In the genomic region with DNA sequence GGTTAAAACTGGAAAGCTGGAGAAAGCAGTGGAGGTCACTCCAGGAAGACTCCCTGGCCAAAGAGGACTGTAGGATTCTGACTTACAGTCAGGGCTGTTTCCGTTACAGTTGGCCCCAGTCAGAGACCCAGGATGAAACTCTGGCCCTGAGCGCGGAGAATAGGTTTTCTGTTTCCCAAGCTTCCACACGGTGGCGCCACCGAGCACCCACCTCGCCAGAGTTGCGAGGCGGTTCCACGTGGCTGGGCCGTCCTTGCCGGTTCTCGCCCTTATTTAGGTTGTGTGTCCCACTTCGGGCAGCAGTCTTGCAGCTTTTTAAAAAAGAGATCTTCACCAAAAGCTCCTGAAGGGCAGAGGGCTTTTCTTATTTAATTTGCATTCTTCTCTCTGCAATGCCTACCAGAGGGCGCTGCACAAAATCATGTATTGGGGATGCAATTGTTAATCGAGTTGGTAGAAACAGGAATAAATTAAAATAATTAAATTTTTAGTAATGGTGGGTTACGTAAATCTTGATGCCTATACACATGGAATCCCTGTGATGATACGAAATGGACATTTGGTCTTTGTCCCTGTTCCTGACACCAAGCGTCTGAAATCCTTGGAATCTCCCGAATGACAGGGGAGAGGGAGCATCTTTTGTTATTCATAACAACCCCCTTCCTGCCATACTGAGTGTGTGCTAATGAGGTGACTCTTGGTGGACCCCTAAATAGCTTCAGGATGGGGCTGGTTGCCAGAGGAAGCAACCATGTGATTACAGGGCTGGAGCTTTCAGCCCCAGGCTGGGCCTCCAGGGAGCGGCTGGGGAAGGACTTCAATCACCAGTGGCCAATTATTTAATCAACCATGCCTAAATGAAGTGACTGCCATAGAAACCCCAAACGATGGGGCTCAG, we compare ENCODE assay signal across 8 cellular contexts. TPM values are rescaled to one million over a fixed set of nuclear protein-coding genes. Genes with fewer than 3 reads are reported as not detected.
DNase-seq lines count a peak whose midpoint lies in the region; ATAC-seq and TF ChIP-seq lines count a peak whose summit lies in the region.

No MANE protein-coding gene starts in this region.

- no peaks in the 10 kb centered on the region for H3F3A ChIP-seq in neural progenitor cell (ENCODE audit: low read depth)

- DNase-seq in GM12865 (ENCODE audit: low read depth), result peak; percentile 41
- peak; percentile 58 for DNase-seq in NB4 (ENCODE audit: low read depth)
- DNase-seq in activated CD8-positive, alpha-beta memory T cell treated with anti-CD3 and anti-CD28 coated beads, Interleukin-2, amount 10 ng/mL, durations not matched to agents 7 days and 5 days, result peak; percentile 71
- DNase-seq in fibroblast of gingiva (ENCODE audit: low read depth), result peak; percentile 7
- peak; percentile 66 for DNase-seq in neural progenitor cell (ENCODE audit: low spot score)
- peak; percentile 19 to 26 for DNase-seq in tibial nerve (ENCODE audit: low spot score in 2 of 2)
- DNase-seq in NCI-H128 (lab: John Stamatoyannopoulos, UW; ENCODE audit: unreplicated experiment), result no peak

- H3K4me3 ChIP-seq in GM12865 (ENCODE audit: low read depth, low read length) (no peak overlapping the region), NB4 (ENCODE audit: low read depth, low read length) (no peak overlapping the region), neural progenitor cell (no peak overlapping the region), tibial nerve (no peak overlapping the region)

- H3K27ac Mint-ChIP-seq in activated CD8-positive, alpha-beta memory T cell treated with anti-CD3 and anti-CD28 coated beads, Interleukin-2, amount 10 ng/mL, durations not matched to agents 7 days and 5 days, result no peak overlapping the region
- H3K27ac Mint-ChIP-seq in neural progenitor cell, result no peak overlapping the region

- TF ChIP-seq POLR2A in NB4 (IDR thresholded peaks at IDR 0.05; ENCODE audit: extremely low read depth, insufficient read length), result no peak
- no peak for TF ChIP-seq POLR2A in tibial nerve (IDR thresholded peaks at IDR 0.05)

- no peak overlapping the region for H3K4me3 Mint-ChIP-seq in activated CD8-positive, alpha-beta memory T cell treated with anti-CD3 and anti-CD28 coated beads, Interleukin-2, amount 10 ng/mL, durations not matched to agents 7 days and 5 days
- no peak overlapping the region for H3K4me3 Mint-ChIP-seq in neural progenitor cell

- H3K79me2 ChIP-seq in neural progenitor cell (ENCODE audit: low read depth), result no peaks in the 10 kb centered on the region

- H3K9me3 Mint-ChIP-seq in activated CD8-positive, alpha-beta memory T cell treated with anti-CD3 and anti-CD28 coated beads, Interleukin-2, amount 10 ng/mL, durations not matched to agents 7 days and 5 days (ENCODE audit: low read depth), result peaks cover 5% of the 10 kb centered on the region
- H3K9me3 Mint-ChIP-seq in neural progenitor cell, result no peaks in the 10 kb centered on the region

- H3K36me3 ChIP-seq in neural progenitor cell (no peaks in the 10 kb centered on the region), tibial nerve (no peaks in the 10 kb centered on the region)

- no peaks in the 10 kb centered on the region for H3K4me1 ChIP-seq in neural progenitor cell
- peaks cover 0 to 10% (median 2%) of the 10 kb centered on the region in 4 donors for H3K4me1 ChIP-seq in tibial nerve

- peaks cover 11% of the 10 kb centered on the region for H3K27me3 ChIP-seq in neural progenitor cell
- no peaks in the 10 kb centered on the region for H3K27me3 ChIP-seq in tibial nerve

- H3K27ac ChIP-seq in neural progenitor cell (no peak overlapping the region), tibial nerve (no peak overlapping the region)

- peak overlapping the region; percentile 0 for H2AFZ ChIP-seq in neural progenitor cell (replicated peaks)

- 18 to 21% methylated on average over 22 of the region's 22 CpGs for WGBS in tibial nerve, 2 donors

- H3K9ac ChIP-seq in neural progenitor cell, result no peak overlapping the region

- peaks cover 45% of the 10 kb centered on the region for H3K27me3 Mint-ChIP-seq in activated CD8-positive, alpha-beta memory T cell treated with anti-CD3 and anti-CD28 coated beads, Interleukin-2, amount 10 ng/mL, durations not matched to agents 7 days and 5 days
- peaks cover 19% of the 10 kb centered on the region for H3K27me3 Mint-ChIP-seq in neural progenitor cell (ENCODE audit: insufficient read depth, low read depth)

- CTCF ChIA-PET in activated CD8-positive, alpha-beta memory T cell treated with anti-CD3 and anti-CD28 coated beads, Interleukin-2, amount 10 ng/mL, durations not matched to agents 7 days and 5 days (lab: Charles Lee), result interaction anchor here (0.6 to 4.4 kb wide), 8 partner anchors 9 to 612 kb away, joined by 3 to 22 read pairs (median 3); no protein-coding TSS in a partner anchor

- no peaks in the 10 kb centered on the region for H4K20me1 ChIP-seq in neural progenitor cell (ENCODE audit: low read depth)

- no peaks in the 10 kb centered on the region for H3K36me3 Mint-ChIP-seq in activated CD8-positive, alpha-beta memory T cell treated with anti-CD3 and anti-CD28 coated beads, Interleukin-2, amount 10 ng/mL, durations not matched to agents 7 days and 5 days
- H3K36me3 Mint-ChIP-seq in neural progenitor cell, result no peaks in the 10 kb centered on the region

- peak; percentile 64 for ATAC-seq in activated CD8-positive, alpha-beta memory T cell treated with anti-CD3 and anti-CD28 coated beads, Interleukin-2, amount 10 ng/mL, durations not matched to agents 7 days and 5 days
- no peak for ATAC-seq in GM21526 (IDR thresholded peaks at IDR 0.05; ENCODE audit: low FRiP score, unreplicated experiment)

- TF ChIP-seq CTCF in GM12865 (IDR thresholded peaks at IDR 0.05; ENCODE audit: insufficient read depth, low read depth, low read length, missing control alignments) (peak; percentile 84), NB4 (IDR thresholded peaks at IDR 0.05; ENCODE audit: low read depth, low read length) (peak; percentile 66), neural progenitor cell (IDR thresholded peaks at IDR 0.05) (peak; percentile 86), tibial nerve (IDR thresholded peaks at IDR 0.05) (peak; percentile 70 to 81 (median 76))

- H3K4me2 ChIP-seq in neural progenitor cell, result no peak overlapping the region

- TF ChIP-seq EP300 in tibial nerve (IDR thresholded peaks at IDR 0.05), result no peak

- H3K9me3 ChIP-seq in neural progenitor cell (ENCODE audit: low read depth) (no peaks in the 10 kb centered on the region), tibial nerve (peaks cover 0 to 3% (median 0%) of the 10 kb centered on the region in 4 donors)

- H3K4me1 Mint-ChIP-seq in activated CD8-positive, alpha-beta memory T cell treated with anti-CD3 and anti-CD28 coated beads, Interleukin-2, amount 10 ng/mL, durations not matched to agents 7 days and 5 days, result peaks cover 10% of the 10 kb centered on the region
- no peaks in the 10 kb centered on the region for H3K4me1 Mint-ChIP-seq in neural progenitor cell

RNA-seq across cellular contexts. Expression of gene S100A7, which starts 5.5 kb away (rescaled TPM):
- total RNA-seq in activated CD8-positive, alpha-beta memory T cell treated with anti-CD3 and anti-CD28 coated beads, Interleukin-2, amount 10 ng/mL, durations not matched to agents 7 days and 5 days, result not detected
- total RNA-seq in neural progenitor cell (ENCODE audit: low replicate concordance) (not detected in 2 replicates), tibial nerve (10 to 100 TPM in 1 of 4 donors, not detected in 3; 22.9 TPM)

RNA-seq across cellular contexts. Expression of gene S100A7A, which starts 49.7 kb away (rescaled TPM):
- total RNA-seq in activated CD8-positive, alpha-beta memory T cell treated with anti-CD3 and anti-CD28 coated beads, Interleukin-2, amount 10 ng/mL, durations not matched to agents 7 days and 5 days, result not detected
- not detected in 2 replicates for total RNA-seq in neural progenitor cell (ENCODE audit: low replicate concordance)
- not detected for total RNA-seq in tibial nerve
